ENCODE assay signal across 17 cellular contexts in genomic region chr6:150831577-150831976, GRCh38. TPM values are rescaled to one million over a fixed set of nuclear protein-coding genes. Genes with fewer than 3 reads are reported as not detected.
DNase-seq lines count a peak whose midpoint lies in the region; ATAC-seq, FAIRE-seq and TF ChIP-seq lines count a peak whose summit lies in the region.
"Had no signal": no experiment of that assay in that cellular context is flagged by ENCODE, and none has a peak within 500 bp of the region (broad histone marks: within the 10 kb centered on the region; RNA-seq: fewer than 3 reads in every experiment).

No MANE protein-coding gene starts in this region.

- TF ChIP-seq CTCF in HepG2 (CRISPR knock-in tag; IDR thresholded peaks at IDR 0.05) (no peak), right lobe of liver (IDR thresholded peaks at IDR 0.05) (no peak), mammary epithelial cell (conservative IDR thresholded peaks at IDR 0.05 in 1 of 2, IDR thresholded peaks at IDR 0.05 in 1 of 2; ENCODE audit: extremely low read depth in 1 of 2, insufficient read depth in 1 of 2, low read depth in 1 of 2, low read length in 2 of 2) (no peak), MM.1S (IDR thresholded peaks at IDR 0.05; ENCODE audit: low read length) (no peak)

- H3K27me3 Mint-ChIP-seq in naive B cell: no peaks in the 10 kb centered on the region
- H3K27me3 Mint-ChIP-seq: CD4-positive, alpha-beta T cell had no signal

- peaks cover 4 to 6% (median 5%) of the 10 kb centered on the region in 3 donors for H3K4me1 Mint-ChIP-seq in naive B cell

- intact Hi-C loops in HepG2 (cut with micrococcal nuclease; ENCODE audit: unreplicated experiment) (no loop called here), right lobe of liver (cut with DNase I) (no loop called here), mammary epithelial cell (cut with micrococcal nuclease) (no loop called here)

- H3K36me3 ChIP-seq in HepG2 (replicated peaks in 1 of 2; ENCODE audit: control insufficient read depth in 1 of 2, insufficient read depth in 2 of 2, low read length in 2 of 2) (no peaks in the 10 kb centered on the region), right lobe of liver (peaks cover 0 to 14% (median 0%) of the 10 kb centered on the region in 4 donors), mammary epithelial cell (ENCODE audit: insufficient read depth, low read length) (no peaks in the 10 kb centered on the region), MM.1S (replicated peaks; ENCODE audit: insufficient read depth, low read length) (no peaks in the 10 kb centered on the region)

- no peak overlapping the region for H2AFZ ChIP-seq in HepG2 (ENCODE audit: low read length)
- H2AFZ ChIP-seq in mammary epithelial cell (ENCODE audit: low read depth, low read length): no peak overlapping the region
- H2AFZ ChIP-seq in MM.1S (ENCODE audit: low read length): no peak overlapping the region

- H3K36me3 Mint-ChIP-seq in naive B cell: peaks cover 27 to 39% of the 10 kb centered on the region in 2 donors

- H3K27ac Mint-ChIP-seq in naive B cell: peak overlapping the region in 4 of 6 donors; percentile 33 to 72 (median 48)
- H3K27ac Mint-ChIP-seq: CD4-positive, alpha-beta T cell; HFFc6 had no signal

- in situ Hi-C loops in HepG2 (cut with HindIII; ENCODE audit: extremely low pct_ligation_motif_present, low pct_unique_long_range_greater_than_20kb) (no loop called here), mammary epithelial cell (cut with MboI; ENCODE audit: low sequenced_read_pairs in 2 of 2) (no loop called here)

- no peak for DNase-seq in HepG2 (ENCODE audit: low spot score)
- DNase-seq in right lobe of liver: no peak
- no peak for DNase-seq in mammary epithelial cell
- DNase-seq in naive B cell: no peak
- DNase-seq in NCI-H2171 (lab: John Stamatoyannopoulos, UW): no peak
- no peak for DNase-seq in MM.1S
- DNase-seq: ACHN; CD4-positive, alpha-beta T cell; DMS79; HFFc6; KBM-7 had no signal

- H3K9me2 ChIP-seq in MM.1S (replicated peaks; ENCODE audit: insufficient read depth, low read length): no peaks in the 10 kb centered on the region

- H3K4me3 ChIP-seq in HepG2 (replicated peaks in 1 of 3; ENCODE audit: insufficient read depth in 1 of 3, low read depth in 2 of 3, low read length in 3 of 3) (no peak overlapping the region), right lobe of liver (no peak overlapping the region), mammary epithelial cell (replicated peaks in 1 of 3; ENCODE audit: insufficient read depth in 1 of 3, low read depth in 2 of 3, low read length in 3 of 3) (no peak overlapping the region), MM.1S (ENCODE audit: low read length) (no peak overlapping the region)
- H3K4me3 ChIP-seq: BLaER1 treated with 17β-estradiol and CSF1 and Interleukin-3, amounts not matched to agents 10 nM and 100 nM; HAP-1 had no signal

- H3K4me2 ChIP-seq in HepG2 (ENCODE audit: low read depth, low read length) (no peak overlapping the region), mammary epithelial cell (ENCODE audit: insufficient read depth, low read depth, low read length) (no peak overlapping the region), MM.1S (ENCODE audit: low read depth, low read length) (no peak overlapping the region)
- H3K4me2 ChIP-seq: BLaER1 treated with 17β-estradiol and CSF1 and Interleukin-3, amounts not matched to agents 10 nM and 100 nM had no signal

- H3K27me3 ChIP-seq in HepG2 (ENCODE audit: control insufficient read depth in 1 of 2, insufficient read depth in 2 of 2, low read length in 2 of 2): peaks cover 0 to 5% of the 10 kb centered on the region in 2 experiments; a peak in 2 of 5 replicates
- no peaks in the 10 kb centered on the region for H3K27me3 ChIP-seq in right lobe of liver
- H3K27me3 ChIP-seq in mammary epithelial cell (ENCODE audit: insufficient read depth, low read length): no peaks in the 10 kb centered on the region
- H3K27me3 ChIP-seq in MM.1S (replicated peaks; ENCODE audit: insufficient read depth, low read length): no peaks in the 10 kb centered on the region
- H3K27me3 ChIP-seq: BLaER1 treated with 17β-estradiol and CSF1 and Interleukin-3, amounts not matched to agents 10 nM and 100 nM had no signal

- no peaks in the 10 kb centered on the region for H3K9me3 Mint-ChIP-seq in naive B cell
- H3K9me3 Mint-ChIP-seq: CD4-positive, alpha-beta T cell; HFFc6 had no signal

- dilution Hi-C loops in mammary epithelial cell (cut with HindIII; ENCODE audit: low sequenced_read_pairs): no loop called here

- POLR2A ChIA-PET in HepG2 (lab: Yijun Ruan, JAX): no interaction called here

- ATAC-seq in HepG2 (peak; percentile 24; the same call in 2 of the 3 replicates), right lobe of liver (no peak), naive B cell (ENCODE audit: low read depth in 2 of 2) (no peak), HG03354 (IDR thresholded peaks at IDR 0.05; ENCODE audit: poor library complexity, severe bottlenecking, unreplicated experiment) (no peak)

- no peak for TF ChIP-seq EP300 in HepG2 (IDR thresholded peaks at IDR 0.05; ENCODE audit: low read depth in 2 of 2, low read length in 2 of 2)
- TF ChIP-seq EP300 in HepG2 (CRISPR knock-in tag; IDR thresholded peaks at IDR 0.05; ENCODE audit: borderline replicate concordance): no peak

- no peak for TF ChIP-seq RAD21 in HepG2 (CRISPR knock-in tag; IDR thresholded peaks at IDR 0.05)

- no TSS peak for BruUV-seq in HepG2 (replicated peaks; lab: Mats Ljungman, UMichigan)
- BruUV-seq in mammary epithelial cell (replicated peaks; lab: Mats Ljungman, UMichigan): TSS peak; percentile 52

- H3K4me1 ChIP-seq in HepG2 (ENCODE audit: insufficient read depth, low read length) (no peaks in the 10 kb centered on the region), right lobe of liver (no peaks in the 10 kb centered on the region), mammary epithelial cell (ENCODE audit: insufficient read depth, low read length) (peaks cover 7% of the 10 kb centered on the region), MM.1S (ENCODE audit: low read length) (no peaks in the 10 kb centered on the region)
- H3K4me1 ChIP-seq: BLaER1 treated with 17β-estradiol and CSF1 and Interleukin-3, amounts not matched to agents 10 nM and 100 nM; HAP-1 had no signal

- H3K9ac ChIP-seq in HepG2 (ENCODE audit: insufficient read depth, low read depth, low read length) (no peak overlapping the region), mammary epithelial cell (ENCODE audit: insufficient read depth, low read length) (no peak overlapping the region), MM.1S (ENCODE audit: low read length) (no peak overlapping the region)
- H3K9ac ChIP-seq: BLaER1 treated with 17β-estradiol and CSF1 and Interleukin-3, amounts not matched to agents 10 nM and 100 nM had no signal

- H3F3A ChIP-seq in MM.1S (ENCODE audit: insufficient read depth, low read length): no peaks in the 10 kb centered on the region

- H3K27ac ChIP-seq in HepG2 (ENCODE audit: extremely low read length, insufficient read depth, low read length) (no peak overlapping the region), right lobe of liver (no peak overlapping the region), mammary epithelial cell (ENCODE audit: insufficient read depth, low read depth, low read length) (no peak overlapping the region), MM.1S (ENCODE audit: low read length) (no peak overlapping the region)
- H3K27ac ChIP-seq: BLaER1 treated with 17β-estradiol and CSF1 and Interleukin-3, amounts not matched to agents 10 nM and 100 nM had no signal

- H3K79me2 ChIP-seq in HepG2 (ENCODE audit: insufficient read depth, low read length) (no peaks in the 10 kb centered on the region), mammary epithelial cell (ENCODE audit: insufficient read depth, low read length) (no peaks in the 10 kb centered on the region), MM.1S (ENCODE audit: low read length) (no peaks in the 10 kb centered on the region)

- no peak for FAIRE-seq in HepG2 (lab: Jason Lieb, UNC)
- FAIRE-seq: G401.6, H1, HTR-8/SVneo had no signal

- no peak overlapping the region for H3K4me3 Mint-ChIP-seq in naive B cell
- H3K4me3 Mint-ChIP-seq: CD4-positive, alpha-beta T cell; HFFc6 had no signal

- TF ChIP-seq POLR2A in HepG2 (IDR thresholded peaks at IDR 0.05; ENCODE audit: insufficient read depth in 1 of 2, low read depth in 2 of 2, low read length in 2 of 2): no peak
- TF ChIP-seq POLR2A in right lobe of liver (IDR thresholded peaks at IDR 0.05): no peak

- 62% methylated on average over 14 of the region's 14 CpGs for WGBS in HepG2 (ENCODE audit: low lambda C conversion rate)
- 87% methylated on average over 4 of the region's 14 CpGs for WGBS in right lobe of liver (ENCODE audit: insufficient coverage, low coverage, low lambda C conversion rate, missing lambda C conversion rate)
- WGBS in mammary epithelial cell (ENCODE audit: low coverage, missing lambda C conversion rate): 92% methylated on average over 14 of the region's 14 CpGs

- H3K9me3 ChIP-seq in HepG2 (ENCODE audit: low read length): no peaks in the 10 kb centered on the region
- no peaks in the 10 kb centered on the region for H3K9me3 ChIP-seq in right lobe of liver
- no peaks in the 10 kb centered on the region for H3K9me3 ChIP-seq in mammary epithelial cell (replicated peaks; ENCODE audit: insufficient read depth, low read length)
- no peaks in the 10 kb centered on the region for H3K9me3 ChIP-seq in MM.1S (replicated peaks; ENCODE audit: insufficient read depth, low read length)
- H3K9me3 ChIP-seq: BLaER1 treated with 17β-estradiol and CSF1 and Interleukin-3, amounts not matched to agents 10 nM and 100 nM; HAP-1 had no signal

- CTCF ChIA-PET in HepG2 (lab: Yijun Ruan, JAX; ENCODE audit: low intra/inter-chr PET ratio, low total read pairs): no interaction called here
- CTCF ChIA-PET in mammary epithelial cell (lab: Charles Lee; ENCODE audit: low non-redundant PET): no interaction called here

- H4K20me1 ChIP-seq in HepG2 (ENCODE audit: insufficient read depth, low read length): no peaks in the 10 kb centered on the region
- H4K20me1 ChIP-seq in mammary epithelial cell (ENCODE audit: insufficient read depth, low read length): no peaks in the 10 kb centered on the region
- no peaks in the 10 kb centered on the region for H4K20me1 ChIP-seq in MM.1S (ENCODE audit: insufficient read depth, low read length)

RNA-seq across cellular contexts. Expression of gene MTHFD1L, which starts 33.9 kb away (rescaled TPM):
- total RNA-seq in HepG2 (2016; rRNA removed; fragmentation: Illumina TruSeq; extraction: Trizol) (39.6 and 51.1 TPM in 2 replicates), right lobe of liver (10 to 100 TPM in 1 of 6 experiments, 1 to 10 TPM in 5; 1.7 to 11.5 (median 4.9) TPM), mammary epithelial cell (10 to 100 TPM; 56.7 to 77.7 TPM)
- total RNA-seq in HepG2 (2016; cell fraction: cytosol; rRNA removed; fragmentation: Illumina TruSeq; extraction: Trizol; ENCODE audit: low read depth): 27.5 and 29.9 TPM in 2 replicates
- total RNA-seq in HepG2 (2016; cell fraction: insoluble cytoplasmic fraction; rRNA removed; fragmentation: Illumina TruSeq; extraction: Trizol): 42.1 and 44.4 TPM in 2 replicates
- total RNA-seq in HepG2 (2016; cell fraction: membrane; rRNA removed; fragmentation: Illumina TruSeq; extraction: Trizol): 32.8 and 39.3 TPM in 2 replicates
- 42.6 and 54.0 TPM in 2 replicates for total RNA-seq in HepG2 (2016; cell fraction: nucleus; rRNA removed; fragmentation: Illumina TruSeq; extraction: Trizol)
- polyA plus RNA-seq in HepG2 (2011; rRNA removed) (24.0 and 26.4 TPM in 2 replicates), mammary epithelial cell (34.1 TPM), naive B cell (ENCODE audit: low read depth in 6 of 6) (1 to 10 TPM in 5 of 6 donors, under 1 TPM in 1; 0.45 to 2.5 (median 1.5) TPM)
- 18.3 and 23.7 TPM in 2 replicates for polyA plus RNA-seq in HepG2 (2011; cell fraction: cytosol; rRNA removed)
- 27.9 and 29.0 TPM in 2 replicates for polyA plus RNA-seq in HepG2 (2011; cell fraction: nucleus; rRNA removed)
- polyA plus RNA-seq in HepG2 (2012): 35.8 and 52.4 TPM in 2 replicates
- polyA plus RNA-seq in HepG2 (2016; cell fraction: cytosol; fragmentation: Illumina TruSeq; extraction: Trizol; ENCODE audit: low read depth): 35.5 and 38.1 TPM in 2 replicates
- 48.1 and 53.8 TPM in 2 replicates for polyA plus RNA-seq in HepG2 (2016; cell fraction: insoluble cytoplasmic fraction; fragmentation: Illumina TruSeq; extraction: Trizol; ENCODE audit: low read depth)
- polyA plus RNA-seq in HepG2 (2016; cell fraction: membrane; fragmentation: Illumina TruSeq; extraction: Trizol; ENCODE audit: low read depth): 34.4 and 35.3 TPM in 2 replicates
- polyA plus RNA-seq in HepG2 (2016; cell fraction: nucleus; fragmentation: Illumina TruSeq; extraction: Trizol; ENCODE audit: insufficient read depth, low read depth): 40.0 and 44.5 TPM in 2 replicates
- 26.6 and 26.8 TPM in 2 replicates for polyA minus RNA-seq in HepG2 (2011; rRNA and poly(A)+ RNA removed; ENCODE audit: low replicate concordance)
- 29.7 and 30.9 TPM in 2 replicates for polyA minus RNA-seq in HepG2 (2011; cell fraction: cytosol; rRNA and poly(A)+ RNA removed)
- 73.1 and 90.8 TPM in 2 replicates for polyA minus RNA-seq in HepG2 (2011; cell fraction: nucleus; rRNA and poly(A)+ RNA removed)
- 39.2 TPM for polyA minus RNA-seq in mammary epithelial cell
